Comparison of ENCODE assay signal across 21 cellular contexts in the genomic region with DNA sequence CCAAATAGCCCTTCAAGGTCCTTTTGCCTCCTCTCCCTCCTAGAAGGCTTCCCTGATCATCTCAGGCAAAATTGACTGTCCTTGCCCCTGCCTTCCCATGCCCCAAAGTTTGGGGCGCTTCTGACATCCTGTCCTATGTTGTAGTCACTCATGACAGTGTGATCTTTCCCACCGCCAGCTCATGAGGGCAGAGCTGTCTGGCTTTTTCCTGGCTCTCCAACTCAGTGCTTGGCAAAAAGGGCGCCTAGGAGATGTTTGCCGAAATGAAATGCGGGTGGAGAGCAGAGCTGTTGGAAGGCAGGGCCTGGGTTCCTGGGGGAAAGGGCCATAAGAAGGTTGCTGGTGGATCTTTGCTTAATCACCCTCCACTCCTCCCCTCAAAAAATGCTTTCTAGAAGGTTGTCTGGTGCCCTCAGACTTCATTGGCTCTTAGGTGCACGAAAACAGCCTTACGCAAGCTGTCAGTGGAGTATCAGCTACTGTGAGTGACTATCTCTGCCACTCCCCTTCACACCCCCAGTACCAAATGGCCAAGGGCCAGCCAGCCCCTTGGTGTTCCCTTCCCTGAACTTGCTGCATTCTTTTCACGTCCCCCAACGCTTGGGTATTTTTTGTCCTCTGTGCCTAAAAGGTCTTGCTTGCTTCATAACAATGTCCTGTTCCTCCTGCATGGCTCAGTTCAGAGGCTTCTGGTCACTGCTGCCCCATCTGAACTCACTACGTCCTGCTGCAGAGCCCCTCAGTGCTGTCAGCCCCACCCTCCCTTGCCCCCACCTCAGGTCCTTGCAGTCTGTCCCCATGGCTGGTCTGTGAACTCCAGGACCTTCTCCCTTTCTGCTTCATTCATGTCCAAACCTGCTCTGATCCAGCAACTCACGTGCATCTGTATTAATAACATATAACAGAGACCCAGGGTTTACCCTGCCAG. TPM values are rescaled to one million over a fixed set of nuclear protein-coding genes. Genes with fewer than 3 reads are reported as not detected.
DNase-seq lines count a peak whose midpoint lies in the region; ATAC-seq and TF ChIP-seq lines count a peak whose summit lies in the region.
"Had no signal": no experiment of that assay in that cellular context is flagged by ENCODE, and none has a peak within 500 bp of the region (broad histone marks: within the 10 kb centered on the region; RNA-seq: fewer than 3 reads in every experiment).

No MANE protein-coding gene starts in this region.

- H3K4me3 ChIP-seq in H7 (ENCODE audit: insufficient read depth, low read depth, low read length): no peak overlapping the region
- H3K4me3 ChIP-seq in trophoblast cell (ENCODE audit: low read depth, low read length): no peak overlapping the region
- H3K4me3 ChIP-seq: body of pancreas, hepatocyte, lung, thoracic aorta had no signal

- H2AFZ ChIP-seq in trophoblast cell (ENCODE audit: insufficient read depth, low read length, poor library complexity): no peak overlapping the region
- H2AFZ ChIP-seq: hepatocyte had no signal

- no peak overlapping the region for H4K91ac ChIP-seq in trophoblast cell (ENCODE audit: low read depth, low read length)

- no peak for ATAC-seq in effector memory CD8-positive, alpha-beta T cell (replicated peaks)
- ATAC-seq: body of pancreas had no signal

- intact Hi-C loops in activated CD4-positive, alpha-beta memory T cell treated with anti-CD3 and anti-CD28 coated beads for 36 hours (cut with micrococcal nuclease): loop anchor here (10.0 kb wide), 1 partner anchor 72 kb away; no protein-coding TSS in a partner anchor

- no peak overlapping the region for H3K27ac Mint-ChIP-seq in activated CD4-positive, alpha-beta memory T cell treated with anti-CD3 and anti-CD28 coated beads, Interleukin-2, amount 10 ng/mL, durations not matched to agents 7 days and 5 days
- H3K27ac Mint-ChIP-seq in activated CD4-positive, alpha-beta memory T cell treated with anti-CD3 and anti-CD28 coated beads for 36 hours: no peak overlapping the region
- peak overlapping the region in 1 of 2 donors; percentile 60 for H3K27ac Mint-ChIP-seq in effector memory CD8-positive, alpha-beta T cell
- H3K27ac Mint-ChIP-seq: activated naive CD4-positive, alpha-beta T cell treated with anti-CD3 and anti-CD28 coated beads, Interleukin-2, amount 10 ng/mL, durations not matched to agents 7 days and 5 days; H9 had no signal

- no peaks in the 10 kb centered on the region for H3K9me3 Mint-ChIP-seq in activated CD4-positive, alpha-beta memory T cell treated with anti-CD3 and anti-CD28 coated beads, Interleukin-2, amount 10 ng/mL, durations not matched to agents 7 days and 5 days
- no peaks in the 10 kb centered on the region for H3K9me3 Mint-ChIP-seq in activated CD4-positive, alpha-beta memory T cell treated with anti-CD3 and anti-CD28 coated beads for 36 hours
- H3K9me3 Mint-ChIP-seq in effector memory CD8-positive, alpha-beta T cell: no peaks in the 10 kb centered on the region
- H3K9me3 Mint-ChIP-seq: activated naive CD4-positive, alpha-beta T cell treated with anti-CD3 and anti-CD28 coated beads, Interleukin-2, amount 10 ng/mL, durations not matched to agents 7 days and 5 days; H9; naive B cell had no signal

- DNase-seq in activated CD4-positive, alpha-beta memory T cell treated with anti-CD3 and anti-CD28 coated beads, Interleukin-2, amount 10 ng/mL, durations not matched to agents 7 days and 5 days: peak; percentile 15
- DNase-seq in activated CD4-positive, alpha-beta memory T cell treated with anti-CD3 and anti-CD28 coated beads for 36 hours: no peak
- DNase-seq in H7 (peak; percentile 12), erythroblast (lab: John Stamatoyannopoulos, UW) (peak; percentile 41 to 48), trophoblast cell (peak; percentile 9 to 37), KBM-7 (no peak)
- DNase-seq in activated CD8-positive, alpha-beta memory T cell treated with anti-CD3 and anti-CD28 coated beads for 24 hours: no peak
- DNase-seq in effector memory CD8-positive, alpha-beta T cell: no peak
- DNase-seq: activated CD4-positive, CD25-positive, alpha-beta regulatory T cell; activated naive CD4-positive, alpha-beta T cell treated with anti-CD3 and anti-CD28 coated beads, Interleukin-2, amount 10 ng/mL, durations not matched to agents 7 days and 5 days; body of pancreas; H9; KG1; naive B cell; NCI-H1105; NCI-H524; SHP77 treated with DMSO at 0.1 percent for 48 hours had no signal

- TF ChIP-seq POLR2A in erythroblast (IDR thresholded peaks at IDR 0.05; ENCODE audit: low read length): no peak

- no peak overlapping the region for H3K4ac ChIP-seq in trophoblast cell (ENCODE audit: low read depth, low read length)

- peaks cover 4% of the 10 kb centered on the region for H3K79me2 ChIP-seq in trophoblast cell (ENCODE audit: control insufficient read depth, insufficient read depth, low read length, poor library complexity)

- no peaks in the 10 kb centered on the region for H3K27me3 ChIP-seq in H7 (ENCODE audit: control insufficient read depth, insufficient read depth, low read length)
- H3K27me3 ChIP-seq in trophoblast cell (ENCODE audit: insufficient read depth, low read length): no peaks in the 10 kb centered on the region
- H3K27me3 ChIP-seq: body of pancreas, hepatocyte had no signal

- H4K8ac ChIP-seq in trophoblast cell (ENCODE audit: low read depth, low read length): no peak overlapping the region

- no peak overlapping the region for H2BK120ac ChIP-seq in trophoblast cell (ENCODE audit: insufficient read depth, low read length, poor library complexity)

- H3K36me3 ChIP-seq in H7 (replicated peaks; ENCODE audit: control insufficient read depth, insufficient read depth, low read length): no peaks in the 10 kb centered on the region
- peaks cover 0 to 2% of the 10 kb centered on the region in 2 experiments for H3K36me3 ChIP-seq in trophoblast cell (ENCODE audit: control insufficient read depth in 1 of 2, insufficient read depth in 2 of 2, low read length in 2 of 2)
- H3K36me3 ChIP-seq: thoracic aorta had no signal

- H3K9me3 ChIP-seq in trophoblast cell (ENCODE audit: insufficient read depth, low read depth, low read length): no peaks in the 10 kb centered on the region
- H3K9me3 ChIP-seq: body of pancreas, thoracic aorta had no signal

- H3K4me3 Mint-ChIP-seq in activated CD4-positive, alpha-beta memory T cell treated with anti-CD3 and anti-CD28 coated beads, Interleukin-2, amount 10 ng/mL, durations not matched to agents 7 days and 5 days: no peak overlapping the region
- no peak overlapping the region for H3K4me3 Mint-ChIP-seq in activated CD4-positive, alpha-beta memory T cell treated with anti-CD3 and anti-CD28 coated beads for 36 hours
- H3K4me3 Mint-ChIP-seq in effector memory CD8-positive, alpha-beta T cell: no peak overlapping the region
- H3K4me3 Mint-ChIP-seq: activated naive CD4-positive, alpha-beta T cell treated with anti-CD3 and anti-CD28 coated beads, Interleukin-2, amount 10 ng/mL, durations not matched to agents 7 days and 5 days had no signal

- no peaks in the 10 kb centered on the region for H3K36me3 Mint-ChIP-seq in activated CD4-positive, alpha-beta memory T cell treated with anti-CD3 and anti-CD28 coated beads, Interleukin-2, amount 10 ng/mL, durations not matched to agents 7 days and 5 days (ENCODE audit: low read depth)
- H3K36me3 Mint-ChIP-seq in activated CD4-positive, alpha-beta memory T cell treated with anti-CD3 and anti-CD28 coated beads for 36 hours: no peaks in the 10 kb centered on the region
- H3K36me3 Mint-ChIP-seq in effector memory CD8-positive, alpha-beta T cell (ENCODE audit: insufficient read depth): peaks cover 8% of the 10 kb centered on the region
- H3K36me3 Mint-ChIP-seq: activated naive CD4-positive, alpha-beta T cell treated with anti-CD3 and anti-CD28 coated beads, Interleukin-2, amount 10 ng/mL, durations not matched to agents 7 days and 5 days; naive B cell had no signal

- H3K79me1 ChIP-seq in trophoblast cell (ENCODE audit: low read length): peaks cover 8% of the 10 kb centered on the region

- no peak overlapping the region for H3K23ac ChIP-seq in trophoblast cell (ENCODE audit: low read length)

- no peak overlapping the region for H2BK5ac ChIP-seq in trophoblast cell (ENCODE audit: low read depth, low read length, poor library complexity)

- H3K4me2 ChIP-seq in trophoblast cell (ENCODE audit: low read length): no peak overlapping the region
- H3K4me2 ChIP-seq: hepatocyte had no signal

- H3K27me3 Mint-ChIP-seq in activated CD4-positive, alpha-beta memory T cell treated with anti-CD3 and anti-CD28 coated beads, Interleukin-2, amount 10 ng/mL, durations not matched to agents 7 days and 5 days: peaks cover 5% of the 10 kb centered on the region
- no peaks in the 10 kb centered on the region for H3K27me3 Mint-ChIP-seq in activated CD4-positive, alpha-beta memory T cell treated with anti-CD3 and anti-CD28 coated beads for 36 hours
- H3K27me3 Mint-ChIP-seq in effector memory CD8-positive, alpha-beta T cell: peaks cover 0 to 7% of the 10 kb centered on the region in 2 donors
- H3K27me3 Mint-ChIP-seq: naive B cell had no signal

- peaks cover 32% of the 10 kb centered on the region for H3K4me1 Mint-ChIP-seq in activated CD4-positive, alpha-beta memory T cell treated with anti-CD3 and anti-CD28 coated beads, Interleukin-2, amount 10 ng/mL, durations not matched to agents 7 days and 5 days
- peaks cover 15% of the 10 kb centered on the region for H3K4me1 Mint-ChIP-seq in activated CD4-positive, alpha-beta memory T cell treated with anti-CD3 and anti-CD28 coated beads for 36 hours (ENCODE audit: low read depth)
- peaks cover 13 to 15% of the 10 kb centered on the region in 2 donors for H3K4me1 Mint-ChIP-seq in effector memory CD8-positive, alpha-beta T cell (ENCODE audit: low read depth in 2 of 2)

- no peak overlapping the region for H3K14ac ChIP-seq in trophoblast cell (ENCODE audit: low read length)

- H3K27ac ChIP-seq in trophoblast cell (ENCODE audit: low read depth, low read length): no peak overlapping the region
- H3K27ac ChIP-seq: body of pancreas, hepatocyte, HL-60, thoracic aorta had no signal

- no peak overlapping the region for H2AK5ac ChIP-seq in trophoblast cell (ENCODE audit: low read length)

- no peak overlapping the region for H3K9ac ChIP-seq in trophoblast cell (ENCODE audit: low read length)

- in situ Hi-C loops in KBM-7 (cut with MboI; ENCODE audit: low pct_unique_long_range_greater_than_20kb, low sequenced_read_pairs): loop anchor here (10.0 to 25.0 kb wide), 2 partner anchors 158 to 431 kb away; a partner anchor contains a TSS

- no peak overlapping the region for H3K18ac ChIP-seq in trophoblast cell (ENCODE audit: low read length)

- no CpG with 5 or more reads among the region's 11 CpGs for WGBS in trophoblast cell (ENCODE audit: extremely low coverage, insufficient coverage, insufficient read length)

- H2BK12ac ChIP-seq in trophoblast cell (ENCODE audit: low read length): no peak overlapping the region

- peaks cover 12 to 17% of the 10 kb centered on the region in 2 experiments for H3K4me1 ChIP-seq in trophoblast cell (ENCODE audit: control insufficient read depth in 1 of 2, insufficient read depth in 2 of 2, low read length in 2 of 2)

- POLR2A ChIA-PET in activated CD4-positive, alpha-beta memory T cell treated with anti-CD3 and anti-CD28 coated beads, Interleukin-2, amount 10 ng/mL, durations not matched to agents 7 days and 5 days (lab: Charles Lee): interaction anchor here (0.6 kb wide), 1 partner anchor 1334 kb away, joined by 3 read pairs; a partner anchor contains a TSS
- POLR2A ChIA-PET in activated CD4-positive, alpha-beta memory T cell treated with anti-CD3 and anti-CD28 coated beads for 36 hours (lab: Charles Lee): no interaction called here

- H4K12ac ChIP-seq in trophoblast cell (ENCODE audit: low read depth, low read length): no peak overlapping the region

- CTCF ChIA-PET in activated CD4-positive, alpha-beta memory T cell treated with anti-CD3 and anti-CD28 coated beads, Interleukin-2, amount 10 ng/mL, durations not matched to agents 7 days and 5 days (lab: Charles Lee): no interaction called here
- CTCF ChIA-PET in activated CD4-positive, alpha-beta memory T cell treated with anti-CD3 and anti-CD28 coated beads for 36 hours (lab: Charles Lee): interaction anchor here (2.3 kb wide), 1 partner anchor 181 kb away, joined by 6 read pairs; no protein-coding TSS in a partner anchor

RNA-seq across cellular contexts. Expression of a gene that starts 2.6 kb away (rescaled TPM):
- total RNA-seq in activated CD4-positive, alpha-beta memory T cell treated with anti-CD3 and anti-CD28 coated beads, Interleukin-2, amount 10 ng/mL, durations not matched to agents 7 days and 5 days: 10 to 100 TPM; 28.4 to 29.3 TPM
- 10 to 100 TPM; 24.0 to 25.8 TPM for total RNA-seq in activated CD4-positive, alpha-beta memory T cell treated with anti-CD3 and anti-CD28 coated beads for 36 hours
- 16.1 and 16.8 TPM in 2 replicates for total RNA-seq in H7 (2014; rRNA removed; shearing (Covaris generic))
- 12.2 and 12.4 TPM in 2 replicates for polyA plus RNA-seq in trophoblast cell (2013)

Comparison
In these comparisons a context has a peak if more than half of its experiments do, and no peak if none do; other contexts are left out.
1. DNase-seq: peak in activated CD4-positive, alpha-beta memory T cell treated with anti-CD3 and anti-CD28 coated beads, Interleukin-2, amount 10 ng/mL, durations not matched to agents 7 days and 5 days (single experiment), H7 (single experiment), erythroblast (2 of 2) and trophoblast cell (2 of 2); none in activated CD4-positive, alpha-beta memory T cell treated with anti-CD3 and anti-CD28 coated beads for 36 hours (single experiment), activated CD8-positive, alpha-beta memory T cell treated with anti-CD3 and anti-CD28 coated beads for 24 hours (single experiment), KBM-7 (single experiment) and effector memory CD8-positive, alpha-beta T cell (0 of 3).